22 cellular contexts compared by ENCODE assay signal in the genomic region with DNA sequence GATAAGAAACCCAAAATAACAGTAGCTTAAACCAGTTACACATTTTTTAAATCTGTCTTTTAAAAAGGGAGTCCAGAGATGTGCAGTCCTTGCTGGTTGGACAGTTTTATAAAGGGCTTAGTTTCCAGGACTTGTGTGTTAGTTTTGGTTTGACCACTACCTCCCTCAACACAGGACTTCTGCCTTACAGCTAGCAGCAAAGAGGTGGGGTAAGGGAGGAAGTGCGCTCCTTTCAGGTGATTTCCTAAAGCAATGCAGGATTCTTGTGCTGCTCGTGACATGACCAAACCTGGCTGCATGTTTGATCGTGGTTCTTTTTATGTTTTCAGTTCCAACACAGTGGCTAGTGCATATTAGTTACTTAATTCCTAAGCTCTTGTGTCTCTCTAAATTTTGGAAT.
A peak's percentile ranks its signal among the peaks of the same experiment; 100 is the strongest.
DNase-seq lines count a peak whose midpoint lies in the region; ATAC-seq, FAIRE-seq and TF ChIP-seq lines count a peak whose summit lies in the region.
"Had no signal": no experiment of that assay in that cellular context is flagged by ENCODE, and none has a peak within 500 bp of the region (broad histone marks: within the 10 kb centered on the region; RNA-seq: fewer than 3 reads in every experiment).

No MANE protein-coding gene starts in this region.

- H3K27ac ChIP-seq in GM12878 (ENCODE audit: control insufficient read depth, insufficient read depth): no peak overlapping the region
- H3K27ac ChIP-seq in testis: no peak overlapping the region
- H3K27ac ChIP-seq: GM23248, heart left ventricle, skin epidermis, thoracic aorta had no signal

- H3K27me3 ChIP-seq in GM12878 (replicated peaks in 1 of 2; ENCODE audit: control insufficient read depth in 2 of 2, insufficient read depth in 2 of 2, low read length in 1 of 2) (no peaks in the 10 kb centered on the region), testis (no peaks in the 10 kb centered on the region)
- H3K27me3 ChIP-seq: heart left ventricle had no signal

- CTCF ChIA-PET in GM10248 (lab: Yijun Ruan, JAX) (no interaction called here), GM12878 (lab: Yijun Ruan, JAX) (interaction anchor here (0.6 to 2.0 kb wide), 2 partner anchors 134 to 267 kb away, joined by 3 to 4 read pairs; no protein-coding TSS in a partner anchor)

- no peak for TF ChIP-seq EP300 in GM12878 (IDR thresholded peaks at IDR 0.05; ENCODE audit: borderline replicate concordance in 1 of 2, control insufficient read depth in 1 of 2, low read depth in 2 of 2, low read length in 2 of 2)

- TF ChIP-seq CTCF in GM10248 (IDR thresholded peaks at IDR 0.05; ENCODE audit: control extremely low read depth, extremely low read depth, low read depth, missing control alignments) (no peak), GM12878 (IDR thresholded peaks at IDR 0.05 in 2 of 3, conservative IDR thresholded peaks at IDR 0.05 in 1 of 3; ENCODE audit: control insufficient read depth in 2 of 3, extremely low read depth in 1 of 3, insufficient read depth in 1 of 3, low read depth in 3 of 3, low read length in 3 of 3) (no peak), testis (IDR thresholded peaks at IDR 0.05) (no peak)

- H3K9ac ChIP-seq in GM12878 (ENCODE audit: control insufficient read depth, insufficient read depth, low read length): no peak overlapping the region
- H3K9ac ChIP-seq: GM23248 had no signal

- TF ChIP-seq RAD21 in GM12878 (IDR thresholded peaks at IDR 0.05; ENCODE audit: insufficient read depth, low read depth, low read length): no peak

- in situ Hi-C loops in GM12878 (cut with MboI): no loop called here

- peak; percentile 21 for DNase-seq in GM10248 (ENCODE audit: extremely low spot score)
- DNase-seq in GM12878 (ENCODE audit: low read depth, low spot score): peak; percentile 20
- DNase-seq in testis: no peak
- DNase-seq in NCI-H345 (lab: John Stamatoyannopoulos, UW): no peak
- no peak for DNase-seq in SKM-1 treated with dmso at 0.1 percent for 144 hours (lab: John Stamatoyannopoulos, UW; ENCODE audit: unreplicated experiment)
- DNase-seq: activated CD4-positive, alpha-beta T cell treated with anti-CD3 and anti-CD28 coated beads, Interleukin-2, amount 10 ng/mL, durations not matched to agents 7 days and 5 days; activated naive CD4-positive, alpha-beta T cell treated with anti-CD3 and anti-CD28 coated beads, Interleukin-2, amount 10 ng/mL, durations not matched to agents 7 days and 5 days; effector memory CD4-positive, alpha-beta T cell; GM23248; heart left ventricle; KBM-7; naive thymus-derived CD8-positive, alpha-beta T cell; NCI-H1048; NCI-H2081; NCI-H510A treated with DMSO at 0.1 percent for 48 hours had no signal

- SMC1A ChIA-PET in GM12878 (lab: Charles Lee; ENCODE audit: uncharacterized antibody, unreplicated experiment): interaction anchor here (1.2 to 1.3 kb wide), 2 partner anchors 43 to 267 kb away, joined by 3 to 6 read pairs; no protein-coding TSS in a partner anchor

- H3K79me2 ChIP-seq in GM12878 (ENCODE audit: control insufficient read depth, insufficient read depth, low read length): no peaks in the 10 kb centered on the region

- intact Hi-C loops in GM12878 (cut with micrococcal nuclease; ENCODE audit: unreplicated experiment): no loop called here
- intact Hi-C loops in testis (cut with DNase I; ENCODE audit: low total_unique reads): no loop called here

- FAIRE-seq in GM12878 (lab: Jason Lieb, UNC): no peak
- FAIRE-seq: G401.6 had no signal

- no peak overlapping the region for H3K4me2 ChIP-seq in GM12878 (ENCODE audit: control insufficient read depth, insufficient read depth)

- ATAC-seq in GM19023 (IDR thresholded peaks at IDR 0.05; ENCODE audit: unreplicated experiment): peak; percentile 85
- ATAC-seq in HG02571 (IDR thresholded peaks at IDR 0.05; ENCODE audit: unreplicated experiment): peak; percentile 50
- peak; percentile 81 for ATAC-seq in GM12878
- no peak for ATAC-seq in GM18873 (IDR thresholded peaks at IDR 0.05; ENCODE audit: low FRiP score, unreplicated experiment)
- ATAC-seq: heart left ventricle; naive thymus-derived CD8-positive, alpha-beta T cell; Right ventricle myocardium inferior had no signal

- 15% methylated on average over 3 of the region's 3 CpGs for WGBS in GM12878 (ENCODE audit: insufficient coverage, insufficient replicate concordance, low lambda C conversion rate, missing lambda C conversion rate)
- WGBS in testis, 2 donors: 94 to 96% methylated on average over 3 of the region's 3 CpGs

- POLR2A ChIA-PET in GM10248 (lab: Yijun Ruan, JAX): no interaction called here
- POLR2A ChIA-PET in GM12878 (lab: Charles Lee): no interaction called here

- RAD21 ChIA-PET in GM12878 (lab: Charles Lee; ENCODE audit: unreplicated experiment): interaction anchor here (0.6 to 0.8 kb wide), 2 partner anchors 11 to 129 kb away, joined by 3 read pairs; no protein-coding TSS in a partner anchor

- no peaks in the 10 kb centered on the region for H3K4me1 ChIP-seq in GM12878 (ENCODE audit: control insufficient read depth, insufficient read depth, low read length)
- no peaks in the 10 kb centered on the region for H3K4me1 ChIP-seq in testis
- H3K4me1 ChIP-seq: heart left ventricle had no signal

- TF ChIP-seq POLR2A in GM12878 (IDR thresholded peaks at IDR 0.05; ENCODE audit: low read depth, low read length) (no peak), testis (IDR thresholded peaks at IDR 0.05) (no peak)

- no peak overlapping the region for H2AFZ ChIP-seq in GM12878 (ENCODE audit: control insufficient read depth, low read depth, low read length)
- H2AFZ ChIP-seq: GM23248 had no signal

- H3K4me3 ChIP-seq in GM12878 (no peak overlapping the region), testis (no peak overlapping the region)
- H3K4me3 ChIP-seq: GM23248, heart left ventricle, skin epidermis, thoracic aorta had no signal

- H3K9me3 ChIP-seq in GM12878 (replicated peaks; ENCODE audit: control insufficient read depth, insufficient read depth, low read length) (no peaks in the 10 kb centered on the region), testis (no peaks in the 10 kb centered on the region)
- H3K9me3 ChIP-seq: heart left ventricle, thoracic aorta had no signal

- H3K36me3 ChIP-seq in GM12878 (ENCODE audit: control insufficient read depth in 2 of 2, insufficient read depth in 2 of 2, low read length in 1 of 2) (no peaks in the 10 kb centered on the region), testis (ENCODE audit: low read depth, missing control alignments) (no peaks in the 10 kb centered on the region)
- H3K36me3 ChIP-seq: heart left ventricle, thoracic aorta had no signal

- H4K20me1 ChIP-seq in GM12878 (ENCODE audit: control insufficient read depth, insufficient read depth): no peaks in the 10 kb centered on the region

- no TSS peak for BruUV-seq in GM12878 (replicated peaks; lab: Mats Ljungman, UMichigan)

TF ChIP-seq in GM12878, 131 proteins besides CTCF, POLR2A, EP300 and RAD21:
- TF ChIP-seq BHLHE40 (IDR thresholded peaks at IDR 0.05; ENCODE audit: borderline replicate concordance in 1 of 2, low read depth in 2 of 2, low read length in 1 of 2) (peak; percentile 67 to 68; a peak in 3 of 4 replicates), RUNX3 (IDR thresholded peaks at IDR 0.05; ENCODE audit: low read length) (0 out of 2 replicates have a peak, but pooled peaks have one; percentile 7), SPI1 (IDR thresholded peaks at IDR 0.05; ENCODE audit: borderline replicate concordance, insufficient read depth, low read depth, low read length) (peak; percentile 77; the same call in 1 of the 2 replicates)
- TF ChIP-seq, protein P1, sequence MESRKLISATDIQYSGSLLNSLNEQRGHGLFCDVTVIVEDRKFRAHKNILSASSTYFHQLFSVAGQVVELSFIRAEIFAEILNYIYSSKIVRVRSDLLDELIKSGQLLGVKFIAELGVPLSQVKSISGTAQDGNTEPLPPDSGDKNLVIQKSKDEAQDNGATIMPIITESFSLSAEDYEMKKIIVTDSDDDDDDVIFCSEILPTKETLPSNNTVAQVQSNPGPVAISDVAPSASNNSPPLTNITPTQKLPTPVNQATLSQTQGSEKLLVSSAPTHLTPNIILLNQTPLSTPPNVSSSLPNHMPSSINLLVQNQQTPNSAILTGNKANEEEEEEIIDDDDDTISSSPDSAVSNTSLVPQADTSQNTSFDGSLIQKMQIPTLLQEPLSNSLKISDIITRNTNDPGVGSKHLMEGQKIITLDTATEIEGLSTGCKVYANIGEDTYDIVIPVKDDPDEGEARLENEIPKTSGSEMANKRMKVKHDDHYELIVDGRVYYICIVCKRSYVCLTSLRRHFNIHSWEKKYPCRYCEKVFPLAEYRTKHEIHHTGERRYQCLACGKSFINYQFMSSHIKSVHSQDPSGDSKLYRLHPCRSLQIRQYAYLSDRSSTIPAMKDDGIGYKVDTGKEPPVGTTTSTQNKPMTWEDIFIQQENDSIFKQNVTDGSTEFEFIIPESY (IDR thresholded peaks at IDR 0.05): no peak

Comparison
In these comparisons a context has a peak if more than half of its experiments do, and no peak if none do; other contexts are left out.
1. DNase-seq: peak in GM10248 (single experiment) and GM12878 (single experiment); none in testis (single experiment), NCI-H345 (single experiment) and SKM-1 treated with dmso at 0.1 percent for 144 hours (single experiment).